ENCODE assay signal across 20 cellular contexts in genomic region chr7:139421123-139421522, GRCh38.
"Had no signal": no experiment of that assay in that cellular context is flagged by ENCODE, and none has a peak within 500 bp of the region (broad histone marks: within the 10 kb centered on the region; RNA-seq: fewer than 3 reads in every experiment).

No MANE protein-coding gene starts in this region.

- H3K4me1 ChIP-seq: colonic mucosa, psoas muscle, right lobe of liver had no signal

- H3K9me3 ChIP-seq: colonic mucosa, heart left ventricle, mucosa of descending colon, neutrophil, psoas muscle, right lobe of liver had no signal

- H3K27ac Mint-ChIP-seq: endodermal cell; stimulated activated naive B cell treated with anti-CD40 and anti-IgM and Interleukin-4, amounts not matched to agents 10 μg/mL and 1 μg/mL and 100 μg/mL, for 72 hours had no signal

- H3K4me1 Mint-ChIP-seq: stimulated activated naive B cell treated with anti-CD40 and anti-IgM and Interleukin-4, amounts not matched to agents 10 μg/mL and 1 μg/mL and 100 μg/mL, for 72 hours had no signal

- H3K27ac ChIP-seq: colonic mucosa, neutrophil, psoas muscle, right lobe of liver, skin epidermis had no signal

- H3K27me3 Mint-ChIP-seq: naive thymus-derived CD8-positive, alpha-beta T cell; stimulated activated naive B cell treated with anti-CD40 and anti-IgM and Interleukin-4, amounts not matched to agents 10 μg/mL and 1 μg/mL and 100 μg/mL, for 72 hours had no signal

- H3K9me3 Mint-ChIP-seq: endodermal cell; naive thymus-derived CD8-positive, alpha-beta T cell; stimulated activated naive B cell treated with anti-CD40 and anti-IgM and Interleukin-4, amounts not matched to agents 10 μg/mL and 1 μg/mL and 100 μg/mL, for 72 hours had no signal

- H3K4me3 Mint-ChIP-seq: endodermal cell; naive thymus-derived CD8-positive, alpha-beta T cell; stimulated activated naive B cell treated with anti-CD40 and anti-IgM and Interleukin-4, amounts not matched to agents 10 μg/mL and 1 μg/mL and 100 μg/mL, for 72 hours had no signal

- H3K4me3 ChIP-seq: colonic mucosa, heart left ventricle, mucosa of descending colon, psoas muscle, right lobe of liver, skin epidermis had no signal

- H3K27me3 ChIP-seq: colonic mucosa, heart left ventricle, neutrophil, right lobe of liver had no signal

- DNase-seq: colonic mucosa; dermis blood vessel endothelial cell; effector CD4-positive, alpha-beta T cell; endodermal cell; erythroblast; foreskin melanocyte; heart left ventricle; hippocampal formation; kidney glomerular epithelial cell; mucosa of descending colon; naive thymus-derived CD8-positive, alpha-beta T cell; psoas muscle; retina; right lobe of liver; stimulated activated CD4-positive, alpha-beta T cell treated with anti-CD3 and anti-CD28 coated beads, Interleukin-2, amount 100 ng/mL, for 24 hours; stimulated activated CD4-positive, alpha-beta T cell treated with anti-CD3 and anti-CD28 coated beads, Interleukin-4, amount 100 ng/mL, for 4 hours; stimulated activated naive B cell treated with anti-CD40 and anti-IgM and Interleukin-4, amounts not matched to agents 10 μg/mL and 1 μg/mL and 100 μg/mL, for 72 hours; trophoblast cell had no signal

- ATAC-seq: heart left ventricle; mucosa of descending colon; naive thymus-derived CD8-positive, alpha-beta T cell; psoas muscle; right lobe of liver; stimulated activated naive B cell treated with anti-CD40 and anti-IgM and Interleukin-4, amounts not matched to agents 10 μg/mL and 1 μg/mL and 100 μg/mL, for 72 hours had no signal
